Comparison of ENCODE assay signal across 2 cellular contexts in the genomic region with DNA sequence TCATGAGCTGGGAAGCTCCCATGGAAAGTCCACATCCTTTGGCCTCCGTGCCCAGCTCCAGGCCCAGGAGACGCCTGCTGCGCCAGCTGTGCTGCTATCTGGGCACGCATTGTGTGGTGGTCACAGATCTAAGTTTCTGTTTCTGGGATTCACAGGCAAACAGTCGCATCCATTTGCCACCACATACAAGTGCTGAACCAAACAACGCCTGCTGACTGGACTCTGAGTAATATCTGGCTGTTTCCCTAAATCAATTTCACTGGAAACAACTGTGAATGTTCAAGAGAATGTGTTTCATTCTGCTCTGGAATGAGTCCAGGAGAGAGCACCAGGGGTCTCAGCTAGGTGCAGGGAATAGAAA.
TF ChIP-seq lines count a peak whose summit lies in the region.

No MANE protein-coding gene starts in this region.

TF ChIP-seq in SK-N-SH, 30 proteins besides CTCF, POLR2A, EP300 and RAD21:
- no peak for TF ChIP-seq FOXJ3 (CRISPR knock-in tag; IDR thresholded peaks at IDR 0.05)
- no peak for TF ChIP-seq JUND (IDR thresholded peaks at IDR 0.05)
- TF ChIP-seq TAF1 (IDR thresholded peaks at IDR 0.05; ENCODE audit: borderline replicate concordance, low read depth, low read length), result no peak
- no peak for TF ChIP-seq TEAD4 (IDR thresholded peaks at IDR 0.05; ENCODE audit: borderline replicate concordance, insufficient read depth)
- TF ChIP-seq SIN3A (IDR thresholded peaks at IDR 0.05; ENCODE audit: borderline replicate concordance, low read depth, low read length), result no peak
- TF ChIP-seq NRF1 (IDR thresholded peaks at IDR 0.05; ENCODE audit: low read depth, low read length), result no peak
- no peak for TF ChIP-seq EZH2phosphoT487 (IDR thresholded peaks at IDR 0.05; ENCODE audit: borderline replicate concordance, low read depth)
- no peak for TF ChIP-seq SMC3 (IDR thresholded peaks at IDR 0.05; ENCODE audit: low read depth, low read length)
- TF ChIP-seq RCOR1 (IDR thresholded peaks at IDR 0.05; ENCODE audit: low read length), result no peak
- no peak for TF ChIP-seq YY1 (IDR thresholded peaks at IDR 0.05; ENCODE audit: low read depth)

TF ChIP-seq in SK-N-SH treated with all-trans-retinoic acid at 6 μM for 48 hours, 23 proteins besides CTCF, POLR2A, EP300 and RAD21:
- TF ChIP-seq TCF4 (CRISPR knock-in tag; IDR thresholded peaks at IDR 0.05; ENCODE audit: borderline replicate concordance), result no peak
- TF ChIP-seq ESRRG (CRISPR knock-in tag; IDR thresholded peaks at IDR 0.05), result no peak
- TF ChIP-seq, protein P1, sequence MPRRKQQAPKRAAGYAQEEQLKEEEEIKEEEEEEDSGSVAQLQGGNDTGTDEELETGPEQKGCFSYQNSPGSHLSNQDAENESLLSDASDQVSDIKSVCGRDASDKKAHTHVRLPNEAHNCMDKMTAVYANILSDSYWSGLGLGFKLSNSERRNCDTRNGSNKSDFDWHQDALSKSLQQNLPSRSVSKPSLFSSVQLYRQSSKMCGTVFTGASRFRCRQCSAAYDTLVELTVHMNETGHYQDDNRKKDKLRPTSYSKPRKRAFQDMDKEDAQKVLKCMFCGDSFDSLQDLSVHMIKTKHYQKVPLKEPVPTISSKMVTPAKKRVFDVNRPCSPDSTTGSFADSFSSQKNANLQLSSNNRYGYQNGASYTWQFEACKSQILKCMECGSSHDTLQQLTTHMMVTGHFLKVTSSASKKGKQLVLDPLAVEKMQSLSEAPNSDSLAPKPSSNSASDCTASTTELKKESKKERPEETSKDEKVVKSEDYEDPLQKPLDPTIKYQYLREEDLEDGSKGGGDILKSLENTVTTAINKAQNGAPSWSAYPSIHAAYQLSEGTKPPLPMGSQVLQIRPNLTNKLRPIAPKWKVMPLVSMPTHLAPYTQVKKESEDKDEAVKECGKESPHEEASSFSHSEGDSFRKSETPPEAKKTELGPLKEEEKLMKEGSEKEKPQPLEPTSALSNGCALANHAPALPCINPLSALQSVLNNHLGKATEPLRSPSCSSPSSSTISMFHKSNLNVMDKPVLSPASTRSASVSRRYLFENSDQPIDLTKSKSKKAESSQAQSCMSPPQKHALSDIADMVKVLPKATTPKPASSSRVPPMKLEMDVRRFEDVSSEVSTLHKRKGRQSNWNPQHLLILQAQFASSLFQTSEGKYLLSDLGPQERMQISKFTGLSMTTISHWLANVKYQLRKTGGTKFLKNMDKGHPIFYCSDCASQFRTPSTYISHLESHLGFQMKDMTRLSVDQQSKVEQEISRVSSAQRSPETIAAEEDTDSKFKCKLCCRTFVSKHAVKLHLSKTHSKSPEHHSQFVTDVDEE (CRISPR knock-in tag; IDR thresholded peaks at IDR 0.05), result no peak
- TF ChIP-seq OSR1 (CRISPR knock-in tag; IDR thresholded peaks at IDR 0.05), result no peak
- no peak for TF ChIP-seq ZNF565 (CRISPR knock-in tag; conservative IDR thresholded peaks at IDR 0.05; ENCODE audit: low read depth)
- no peak for TF ChIP-seq ZNF8 (CRISPR knock-in tag; IDR thresholded peaks at IDR 0.05)
- TF ChIP-seq, protein P2, sequence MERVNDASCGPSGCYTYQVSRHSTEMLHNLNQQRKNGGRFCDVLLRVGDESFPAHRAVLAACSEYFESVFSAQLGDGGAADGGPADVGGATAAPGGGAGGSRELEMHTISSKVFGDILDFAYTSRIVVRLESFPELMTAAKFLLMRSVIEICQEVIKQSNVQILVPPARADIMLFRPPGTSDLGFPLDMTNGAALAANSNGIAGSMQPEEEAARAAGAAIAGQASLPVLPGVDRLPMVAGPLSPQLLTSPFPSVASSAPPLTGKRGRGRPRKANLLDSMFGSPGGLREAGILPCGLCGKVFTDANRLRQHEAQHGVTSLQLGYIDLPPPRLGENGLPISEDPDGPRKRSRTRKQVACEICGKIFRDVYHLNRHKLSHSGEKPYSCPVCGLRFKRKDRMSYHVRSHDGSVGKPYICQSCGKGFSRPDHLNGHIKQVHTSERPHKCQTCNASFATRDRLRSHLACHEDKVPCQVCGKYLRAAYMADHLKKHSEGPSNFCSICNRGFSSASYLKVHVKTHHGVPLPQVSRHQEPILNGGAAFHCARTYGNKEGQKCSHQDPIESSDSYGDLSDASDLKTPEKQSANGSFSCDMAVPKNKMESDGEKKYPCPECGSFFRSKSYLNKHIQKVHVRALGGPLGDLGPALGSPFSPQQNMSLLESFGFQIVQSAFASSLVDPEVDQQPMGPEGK (CRISPR knock-in tag; IDR thresholded peaks at IDR 0.05; ENCODE audit: borderline replicate concordance), result no peak
- no peak for TF ChIP-seq ZFP3 (CRISPR knock-in tag; IDR thresholded peaks at IDR 0.05)
- TF ChIP-seq ARNTL (CRISPR knock-in tag; IDR thresholded peaks at IDR 0.05; ENCODE audit: borderline replicate concordance, low read depth), result no peak
- no peak for TF ChIP-seq BACH2 (CRISPR knock-in tag; IDR thresholded peaks at IDR 0.05; ENCODE audit: borderline replicate concordance)
- no peak for TF ChIP-seq CSDC2 (CRISPR knock-in tag; IDR thresholded peaks at IDR 0.05)
- TF ChIP-seq RARB (CRISPR knock-in tag; IDR thresholded peaks at IDR 0.05), result no peak
- TF ChIP-seq TOX (CRISPR knock-in tag; IDR thresholded peaks at IDR 0.05; ENCODE audit: borderline replicate concordance), result no peak
- no peak for TF ChIP-seq PPARA (CRISPR knock-in tag; IDR thresholded peaks at IDR 0.05; ENCODE audit: borderline replicate concordance)
- TF ChIP-seq, protein P3, sequence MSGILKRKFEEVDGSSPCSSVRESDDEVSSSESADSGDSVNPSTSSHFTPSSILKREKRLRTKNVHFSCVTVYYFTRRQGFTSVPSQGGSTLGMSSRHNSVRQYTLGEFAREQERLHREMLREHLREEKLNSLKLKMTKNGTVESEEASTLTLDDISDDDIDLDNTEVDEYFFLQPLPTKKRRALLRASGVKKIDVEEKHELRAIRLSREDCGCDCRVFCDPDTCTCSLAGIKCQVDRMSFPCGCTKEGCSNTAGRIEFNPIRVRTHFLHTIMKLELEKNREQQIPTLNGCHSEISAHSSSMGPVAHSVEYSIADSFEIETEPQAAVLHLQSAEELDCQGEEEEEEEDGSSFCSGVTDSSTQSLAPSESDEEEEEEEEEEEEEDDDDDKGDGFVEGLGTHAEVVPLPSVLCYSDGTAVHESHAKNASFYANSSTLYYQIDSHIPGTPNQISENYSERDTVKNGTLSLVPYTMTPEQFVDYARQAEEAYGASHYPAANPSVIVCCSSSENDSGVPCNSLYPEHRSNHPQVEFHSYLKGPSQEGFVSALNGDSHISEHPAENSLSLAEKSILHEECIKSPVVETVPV (CRISPR knock-in tag; IDR thresholded peaks at IDR 0.05), result no peak
- no peak for TF ChIP-seq ZC3H10 (CRISPR knock-in tag; IDR thresholded peaks at IDR 0.05)
- no peak for TF ChIP-seq SNAI2 (CRISPR knock-in tag; IDR thresholded peaks at IDR 0.05)
- TF ChIP-seq, protein P4, sequence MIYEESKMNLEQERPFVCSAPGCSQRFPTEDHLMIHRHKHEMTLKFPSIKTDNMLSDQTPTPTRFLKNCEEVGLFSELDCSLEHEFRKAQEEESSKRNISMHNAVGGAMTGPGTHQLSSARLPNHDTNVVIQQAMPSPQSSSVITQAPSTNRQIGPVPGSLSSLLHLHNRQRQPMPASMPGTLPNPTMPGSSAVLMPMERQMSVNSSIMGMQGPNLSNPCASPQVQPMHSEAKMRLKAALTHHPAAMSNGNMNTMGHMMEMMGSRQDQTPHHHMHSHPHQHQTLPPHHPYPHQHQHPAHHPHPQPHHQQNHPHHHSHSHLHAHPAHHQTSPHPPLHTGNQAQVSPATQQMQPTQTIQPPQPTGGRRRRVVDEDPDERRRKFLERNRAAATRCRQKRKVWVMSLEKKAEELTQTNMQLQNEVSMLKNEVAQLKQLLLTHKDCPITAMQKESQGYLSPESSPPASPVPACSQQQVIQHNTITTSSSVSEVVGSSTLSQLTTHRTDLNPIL (CRISPR knock-in tag; IDR thresholded peaks at IDR 0.05; ENCODE audit: low read depth), result no peak
- TF ChIP-seq ISL1 (CRISPR knock-in tag; IDR thresholded peaks at IDR 0.05), result no peak
- no peak for TF ChIP-seq ZNF70 (CRISPR knock-in tag; IDR thresholded peaks at IDR 0.05)
